Comparison of ENCODE assay signal across 1 cellular context in genomic region chr12:93441617-93442410, GRCh38.
TF ChIP-seq lines count a peak whose summit lies in the region.

Gene UBE2N (minus strand): TSS chr12:93441947. CDS start chr12:93441884, 63 bp downstream.

TF ChIP-seq in K562, 482 proteins besides CTCF, POLR2A, EP300 and RAD21 (continued from another document and continues in another):
- TF ChIP-seq RREB1 (CRISPR knock-in tag; IDR thresholded peaks at IDR 0.05) (peak; percentile 63; the same call in 1 of the 2 replicates), HNRNPLL (IDR thresholded peaks at IDR 0.05; ENCODE audit: low read depth, low read length, poor library complexity, severe bottlenecking) (peak; percentile 7), GTF2B (IDR thresholded peaks at IDR 0.05; ENCODE audit: extremely low read depth, insufficient read length) (no peak), NFIC (IDR thresholded peaks at IDR 0.05) (peak; percentile 48), ZBTB34 (CRISPR knock-in tag; IDR thresholded peaks at IDR 0.05) (no peak), CLOCK (CRISPR knock-in tag; IDR thresholded peaks at IDR 0.05; ENCODE audit: borderline replicate concordance) (no peak), ZNF124 (CRISPR knock-in tag; IDR thresholded peaks at IDR 0.05) (0 out of 2 replicates have a peak, but pooled peaks have one; percentile 39), TAL1 (IDR thresholded peaks at IDR 0.05) (no peak), MYNN (IDR thresholded peaks at IDR 0.05) (no peak), MYNN (CRISPR knock-in tag; IDR thresholded peaks at IDR 0.05) (no peak), EWSR1 (IDR thresholded peaks at IDR 0.05; ENCODE audit: borderline replicate concordance, low read depth, partially characterized antibody) (no peak), NKRF (IDR thresholded peaks at IDR 0.05; ENCODE audit: borderline replicate concordance) (peak; percentile 62; the same call in 1 of the 2 replicates), RBM22 (IDR thresholded peaks at IDR 0.05; ENCODE audit: low read depth, low read length, poor library complexity, severe bottlenecking) (no peak), ZNF584 (CRISPR knock-in tag; IDR thresholded peaks at IDR 0.05; ENCODE audit: low read depth) (no peak), TSHZ1 (CRISPR knock-in tag; IDR thresholded peaks at IDR 0.05) (no peak), NCOR1 (IDR thresholded peaks at IDR 0.05) (no peak), FUS (optimal IDR thresholded peaks at IDR 0.05; ENCODE audit: low read depth, low read length) (no peak), ZNF143 (CRISPR knock-in tag; IDR thresholded peaks at IDR 0.05) (peak; percentile 87), ZNF224 (CRISPR knock-in tag; IDR thresholded peaks at IDR 0.05) (no peak), RBM34 (IDR thresholded peaks at IDR 0.05; ENCODE audit: borderline replicate concordance, insufficient read depth, low read length) (0 out of 2 replicates have a peak, but pooled peaks have one; percentile 20), ETV5 (CRISPR knock-in tag; IDR thresholded peaks at IDR 0.05; ENCODE audit: low read depth) (no peak; the same call in 1 of the 2 replicates), ZNF3 (CRISPR knock-in tag; IDR thresholded peaks at IDR 0.05) (no peak), NEUROD1 (IDR thresholded peaks at IDR 0.05; ENCODE audit: borderline replicate concordance, low read depth, low read length, partially characterized antibody) (no peak), SETDB1 (IDR thresholded peaks at IDR 0.05; ENCODE audit: low read length) (no peak), JUND (IDR thresholded peaks at IDR 0.05; ENCODE audit: borderline replicate concordance, low read depth, low read length) (no peak), JUND (tag; IDR thresholded peaks at IDR 0.05; ENCODE audit: borderline replicate concordance, low read depth, low read length) (peak; percentile 13; the same call in 1 of the 3 replicates), ZNF740 (CRISPR knock-in tag; IDR thresholded peaks at IDR 0.05) (peak; percentile 31; the same call in 1 of the 2 replicates), ZNF740 (tag; IDR thresholded peaks at IDR 0.05) (no peak), ZNF431 (CRISPR knock-in tag; IDR thresholded peaks at IDR 0.05) (no peak), ZNF668 (CRISPR knock-in tag; IDR thresholded peaks at IDR 0.05) (no peak), AFF1 (IDR thresholded peaks at IDR 0.05; ENCODE audit: low read depth in 1 of 2, partially characterized antibody in 2 of 2) (no peak), DEAF1 (CRISPR knock-in tag; IDR thresholded peaks at IDR 0.05) (peak; percentile 55), TCF3 (CRISPR knock-in tag; IDR thresholded peaks at IDR 0.05) (no peak; the same call in 1 of the 2 replicates), ZNF133 (CRISPR knock-in tag; IDR thresholded peaks at IDR 0.05) (no peak)
